ENCODE assay signal across 18 cellular contexts in the genomic region with DNA sequence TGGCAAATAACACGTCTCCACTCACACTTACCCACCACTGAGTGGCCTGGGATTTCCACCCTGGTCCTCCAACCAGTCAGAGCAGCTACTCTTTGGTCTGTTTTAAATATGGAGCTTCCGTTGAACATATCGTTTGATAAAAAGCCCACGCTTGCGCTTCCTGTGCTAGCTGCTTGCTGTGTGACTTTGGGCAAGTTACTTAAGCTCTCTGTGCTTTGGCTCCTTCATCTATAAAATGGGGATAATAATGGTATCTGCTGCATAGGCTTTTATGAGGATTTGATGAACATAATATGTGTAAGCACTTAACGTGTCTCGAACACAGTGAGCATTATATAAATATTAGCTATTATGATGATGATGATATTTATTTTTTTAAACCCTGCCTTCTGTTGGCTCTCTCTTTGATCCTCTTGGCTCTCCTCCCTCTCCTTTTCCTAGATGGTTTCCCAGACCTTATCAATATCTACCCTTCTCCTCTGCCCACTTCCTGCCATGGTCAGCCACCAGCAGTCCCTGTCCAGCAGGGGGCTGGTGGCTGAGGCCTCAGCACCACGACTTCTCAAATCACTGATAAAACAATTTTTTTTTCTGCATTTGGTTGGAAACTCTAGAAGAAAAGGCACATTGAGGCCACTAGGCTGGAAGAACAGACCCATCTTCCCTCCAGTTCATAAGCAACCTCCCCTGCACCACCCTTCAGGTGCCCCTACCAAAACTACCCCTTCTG.
DNase-seq lines count a peak whose midpoint lies in the region; ATAC-seq, FAIRE-seq and TF ChIP-seq lines count a peak whose summit lies in the region.
"Had no signal": no experiment of that assay in that cellular context is flagged by ENCODE, and none has a peak within 500 bp of the region (broad histone marks: within the 10 kb centered on the region; RNA-seq: fewer than 3 reads in every experiment).

No MANE protein-coding gene starts in this region.

- H3K9me3 ChIP-seq in MM.1S (replicated peaks; ENCODE audit: insufficient read depth, low read length) (no peaks in the 10 kb centered on the region), endodermal cell (ENCODE audit: control insufficient read depth, low read length) (no peaks in the 10 kb centered on the region), neuronal stem cell (replicated peaks in 1 of 2; ENCODE audit: control insufficient read depth in 2 of 2, insufficient read depth in 1 of 2, low read depth in 1 of 2, low read length in 2 of 2) (no peaks in the 10 kb centered on the region)
- H3K9me3 ChIP-seq: gastrocnemius medialis had no signal

- H3K27ac ChIP-seq in MM.1S (ENCODE audit: low read length): no peak overlapping the region
- H3K27ac ChIP-seq in endodermal cell (ENCODE audit: low read depth, low read length): no peak overlapping the region
- no peak overlapping the region for H3K27ac ChIP-seq in neuronal stem cell (replicated peaks; ENCODE audit: low read length)
- H3K27ac ChIP-seq: dorsolateral prefrontal cortex, gastrocnemius medialis, skin epidermis had no signal

- no peak overlapping the region for H3K14ac ChIP-seq in neuronal stem cell (ENCODE audit: low read length)

- H4K8ac ChIP-seq in neuronal stem cell (ENCODE audit: low read depth, low read length): no peak overlapping the region

- H3K4me3 ChIP-seq in MM.1S (ENCODE audit: low read length): no peak overlapping the region
- no peak overlapping the region for H3K4me3 ChIP-seq in endodermal cell (ENCODE audit: low read length)
- no peak overlapping the region for H3K4me3 ChIP-seq in neuronal stem cell (ENCODE audit: low read length in 2 of 2)
- H3K4me3 ChIP-seq: dorsolateral prefrontal cortex, gastrocnemius medialis, skin epidermis had no signal

- H3K9me2 ChIP-seq in MM.1S (replicated peaks; ENCODE audit: insufficient read depth, low read length): no peaks in the 10 kb centered on the region

- H3K27me3 ChIP-seq in MM.1S (replicated peaks; ENCODE audit: insufficient read depth, low read length) (no peaks in the 10 kb centered on the region), endodermal cell (ENCODE audit: control insufficient read depth, insufficient read depth, low read length, poor library complexity, severe bottlenecking) (peaks cover 8% of the 10 kb centered on the region), neuronal stem cell (ENCODE audit: control insufficient read depth in 3 of 3, insufficient read depth in 3 of 3, low read depth in 1 of 3, low read length in 3 of 3) (no peaks in the 10 kb centered on the region)
- H3K27me3 ChIP-seq: dorsolateral prefrontal cortex, gastrocnemius medialis had no signal

- H3K27ac Mint-ChIP-seq in endodermal cell: no peak overlapping the region
- H3K27ac Mint-ChIP-seq: activated CD4-positive, alpha-beta T cell treated with anti-CD3 and anti-CD28 coated beads, Interleukin-2, amount 10 ng/mL, durations not matched to agents 7 days and 5 days; CD8-positive, alpha-beta T cell had no signal

- no peaks in the 10 kb centered on the region for H3K9me3 Mint-ChIP-seq in endodermal cell
- H3K9me3 Mint-ChIP-seq: activated CD4-positive, alpha-beta T cell treated with anti-CD3 and anti-CD28 coated beads, Interleukin-2, amount 10 ng/mL, durations not matched to agents 7 days and 5 days; CD8-positive, alpha-beta T cell had no signal

- no peaks in the 10 kb centered on the region for H3K36me3 ChIP-seq in MM.1S (replicated peaks; ENCODE audit: insufficient read depth, low read length)
- H3K36me3 ChIP-seq in endodermal cell (ENCODE audit: control insufficient read depth, insufficient read depth, low read length): no peaks in the 10 kb centered on the region
- H3K36me3 ChIP-seq in neuronal stem cell (replicated peaks in 1 of 2; ENCODE audit: control insufficient read depth in 2 of 2, insufficient read depth in 2 of 2, low read length in 2 of 2): peaks cover 0 to 10% of the 10 kb centered on the region in 2 donors
- H3K36me3 ChIP-seq: gastrocnemius medialis had no signal

- no peak overlapping the region for H2BK5ac ChIP-seq in neuronal stem cell (ENCODE audit: low read length)

- TF ChIP-seq CTCF in D721Med (IDR thresholded peaks at IDR 0.05; ENCODE audit: insufficient read depth, missing control alignments): no peak
- peak; percentile 22; the same call in 1 of the 2 replicates for TF ChIP-seq CTCF in MM.1S (IDR thresholded peaks at IDR 0.05; ENCODE audit: low read length)
- TF ChIP-seq CTCF in endodermal cell (conservative IDR thresholded peaks at IDR 0.05): peak; percentile 73

- 84 to 88% methylated on average over 5 to 7 of the region's 8 CpGs for WGBS in endodermal cell (ENCODE audit: insufficient coverage in 1 of 2, insufficient read length in 1 of 2), 2 experiments
- WGBS in neuronal stem cell (ENCODE audit: extremely low coverage in 2 of 2, insufficient read length in 2 of 2, insufficient replicate concordance in 1 of 2), 2 donors: no CpG with 5 or more reads among the region's 8 CpGs

- H3K4me1 Mint-ChIP-seq in endodermal cell: peaks cover 56% of the 10 kb centered on the region
- H3K4me1 Mint-ChIP-seq: activated CD4-positive, alpha-beta T cell treated with anti-CD3 and anti-CD28 coated beads, Interleukin-2, amount 10 ng/mL, durations not matched to agents 7 days and 5 days; naive B cell had no signal

- H3K36me3 Mint-ChIP-seq in endodermal cell (ENCODE audit: low read depth): no peaks in the 10 kb centered on the region
- H3K36me3 Mint-ChIP-seq: CD8-positive, alpha-beta T cell; naive B cell had no signal

- H4K20me1 ChIP-seq in MM.1S (ENCODE audit: insufficient read depth, low read length): no peaks in the 10 kb centered on the region

- ATAC-seq in GM19397 (IDR thresholded peaks at IDR 0.05; ENCODE audit: unreplicated experiment) (no peak), HG03354 (IDR thresholded peaks at IDR 0.05; ENCODE audit: poor library complexity, severe bottlenecking, unreplicated experiment) (no peak)
- ATAC-seq: CD8-positive, alpha-beta T cell; gastrocnemius medialis had no signal

- H3K23ac ChIP-seq in neuronal stem cell (ENCODE audit: low read depth, low read length, poor library complexity): no peak overlapping the region

- DNase-seq in D721Med (ENCODE audit: insufficient read length, low spot score) (no peak), MM.1S (no peak), endodermal cell (no peak), neuronal stem cell (ENCODE audit: low spot score) (no peak), EL (no peak), NCI-H748 (lab: John Stamatoyannopoulos, UW; ENCODE audit: unreplicated experiment) (no peak)
- DNase-seq: activated CD4-positive, alpha-beta T cell treated with anti-CD3 and anti-CD28 coated beads, Interleukin-2, amount 10 ng/mL, durations not matched to agents 7 days and 5 days; CD8-positive, alpha-beta T cell; dorsolateral prefrontal cortex; gastrocnemius medialis; GOT3; naive B cell; NCI-H2227 treated with DMSO at 0.1 percent for 48 hours had no signal

- H3K4me2 ChIP-seq in MM.1S (ENCODE audit: low read depth, low read length): no peak overlapping the region
- H3K4me2 ChIP-seq in neuronal stem cell (ENCODE audit: insufficient read depth, low read length, poor library complexity, severe bottlenecking): no peak overlapping the region

- H2BK120ac ChIP-seq in neuronal stem cell (ENCODE audit: low read depth, low read length): no peak overlapping the region

- no peak overlapping the region for H3K4me3 Mint-ChIP-seq in endodermal cell
- H3K4me3 Mint-ChIP-seq: activated CD4-positive, alpha-beta T cell treated with anti-CD3 and anti-CD28 coated beads, Interleukin-2, amount 10 ng/mL, durations not matched to agents 7 days and 5 days; CD8-positive, alpha-beta T cell; naive B cell had no signal

- peaks cover 51% of the 10 kb centered on the region for H3K27me3 Mint-ChIP-seq in endodermal cell (ENCODE audit: insufficient read depth)

- H3K9ac ChIP-seq in MM.1S (ENCODE audit: low read length): no peak overlapping the region
- no peak overlapping the region for H3K9ac ChIP-seq in endodermal cell (ENCODE audit: extremely low read depth, low read length, poor library complexity, severe bottlenecking)
- no peak overlapping the region for H3K9ac ChIP-seq in neuronal stem cell (ENCODE audit: low read depth, low read length, poor library complexity)

- H2AK5ac ChIP-seq in neuronal stem cell (ENCODE audit: low read depth, low read length): peak overlapping the region; percentile 56

- H2BK12ac ChIP-seq in neuronal stem cell (ENCODE audit: low read length): no peak overlapping the region

- FAIRE-seq in D721Med (lab: Jason Lieb, UNC): peak; percentile 85
- FAIRE-seq: GM18507, islet of Langerhans had no signal

- no peak overlapping the region for H4K91ac ChIP-seq in neuronal stem cell (ENCODE audit: low read depth, low read length, poor library complexity)

- H3K18ac ChIP-seq in neuronal stem cell (ENCODE audit: low read length): peak overlapping the region; percentile 40

- no peaks in the 10 kb centered on the region for H3F3A ChIP-seq in MM.1S (ENCODE audit: insufficient read depth, low read length)

- H2AFZ ChIP-seq in MM.1S (ENCODE audit: low read length) (no peak overlapping the region), neuronal stem cell (ENCODE audit: low read length) (no peak overlapping the region)

- no peaks in the 10 kb centered on the region for H3K79me1 ChIP-seq in neuronal stem cell (ENCODE audit: low read depth, low read length)

- no peak overlapping the region for H3K4ac ChIP-seq in neuronal stem cell (ENCODE audit: low read length)

- H3K4me1 ChIP-seq in MM.1S (ENCODE audit: low read length) (no peaks in the 10 kb centered on the region), endodermal cell (ENCODE audit: control insufficient read depth, insufficient read depth, low read length) (peaks cover 23% of the 10 kb centered on the region), neuronal stem cell (ENCODE audit: control insufficient read depth in 2 of 2, insufficient read depth in 1 of 2, low read depth in 1 of 2, low read length in 2 of 2) (peaks cover 15 to 52% of the 10 kb centered on the region in 2 donors)

- H2BK15ac ChIP-seq in neuronal stem cell (ENCODE audit: low read length): peak overlapping the region; percentile 33

- H3K79me2 ChIP-seq in MM.1S (ENCODE audit: low read length): no peaks in the 10 kb centered on the region
